In the genomic region with DNA sequence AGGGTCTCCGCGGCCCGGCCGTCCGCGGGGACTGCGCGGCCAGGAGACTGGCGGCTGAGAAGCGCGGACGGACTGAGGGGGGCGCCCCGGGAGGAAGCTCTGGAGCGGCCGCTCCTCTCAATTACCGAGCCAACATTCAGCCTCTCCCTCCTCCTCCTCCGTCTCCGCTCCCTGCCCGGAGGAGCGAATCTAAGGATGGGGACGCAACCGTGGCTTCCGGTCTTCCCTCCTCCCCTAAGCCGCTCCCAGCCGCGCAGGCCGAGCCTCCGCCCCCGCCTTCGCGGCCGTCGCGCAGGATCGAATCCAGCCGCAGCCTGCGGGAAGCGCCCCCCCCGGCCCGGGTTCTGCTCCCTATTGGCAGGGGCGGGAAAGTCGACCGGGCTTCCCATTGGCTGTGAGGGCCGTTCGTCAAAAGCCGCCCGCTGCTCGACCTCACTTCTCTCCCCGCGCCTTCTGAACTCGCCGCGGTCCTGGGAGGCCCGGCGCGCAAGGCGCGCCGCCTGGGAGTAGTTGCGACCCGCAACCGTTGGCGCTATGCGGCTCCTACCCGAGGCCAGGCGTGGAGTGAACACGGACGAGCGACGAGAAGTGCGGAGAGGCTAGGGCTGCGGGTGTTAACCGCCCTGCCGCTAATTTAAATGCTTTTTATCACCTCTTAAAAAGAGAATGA, we compare ENCODE assay signal across 1 cellular context.
TF ChIP-seq lines count a peak whose summit lies in the region.

A gene (minus strand): TSS at position 197 of the 670 bp plus-strand sequence. CDS start 302 bp downstream, outside the sequence.

TF ChIP-seq in HepG2, 621 proteins besides CTCF, POLR2A, EP300 and RAD21 (continued from another document):
- TF ChIP-seq MIXL1 (CRISPR knock-in tag; IDR thresholded peaks at IDR 0.05) (peak; percentile 64; the same call in 1 of the 2 replicates), ZNF235 (CRISPR knock-in tag; IDR thresholded peaks at IDR 0.05; ENCODE audit: borderline replicate concordance) (0 out of 2 replicates have a peak, but pooled peaks have one; percentile 18), MTF2 (CRISPR knock-in tag; IDR thresholded peaks at IDR 0.05; ENCODE audit: borderline replicate concordance) (no peak), ZNF138 (CRISPR knock-in tag; IDR thresholded peaks at IDR 0.05; ENCODE audit: low read depth) (no peak), XRCC5 (optimal IDR thresholded peaks at IDR 0.05; ENCODE audit: low read length) (peak; percentile 85), ZNF724P (CRISPR knock-in tag; IDR thresholded peaks at IDR 0.05; ENCODE audit: borderline replicate concordance) (no peak), ZNF253 (CRISPR knock-in tag; IDR thresholded peaks at IDR 0.05; ENCODE audit: borderline replicate concordance) (no peak)
- TF ChIP-seq, protein P1, sequence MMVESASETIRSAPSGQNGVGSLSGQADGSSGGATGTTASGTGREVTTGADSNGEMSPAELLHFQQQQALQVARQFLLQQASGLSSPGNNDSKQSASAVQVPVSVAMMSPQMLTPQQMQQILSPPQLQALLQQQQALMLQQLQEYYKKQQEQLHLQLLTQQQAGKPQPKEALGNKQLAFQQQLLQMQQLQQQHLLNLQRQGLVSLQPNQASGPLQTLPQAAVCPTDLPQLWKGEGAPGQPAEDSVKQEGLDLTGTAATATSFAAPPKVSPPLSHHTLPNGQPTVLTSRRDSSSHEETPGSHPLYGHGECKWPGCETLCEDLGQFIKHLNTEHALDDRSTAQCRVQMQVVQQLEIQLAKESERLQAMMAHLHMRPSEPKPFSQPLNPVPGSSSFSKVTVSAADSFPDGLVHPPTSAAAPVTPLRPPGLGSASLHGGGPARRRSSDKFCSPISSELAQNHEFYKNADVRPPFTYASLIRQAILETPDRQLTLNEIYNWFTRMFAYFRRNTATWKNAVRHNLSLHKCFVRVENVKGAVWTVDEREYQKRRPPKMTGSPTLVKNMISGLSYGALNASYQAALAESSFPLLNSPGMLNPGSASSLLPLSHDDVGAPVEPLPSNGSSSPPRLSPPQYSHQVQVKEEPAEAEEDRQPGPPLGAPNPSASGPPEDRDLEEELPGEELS (CRISPR knock-in tag; IDR thresholded peaks at IDR 0.05), result peak; percentile 66; the same call in 1 of the 2 replicates
- TF ChIP-seq, protein P2, sequence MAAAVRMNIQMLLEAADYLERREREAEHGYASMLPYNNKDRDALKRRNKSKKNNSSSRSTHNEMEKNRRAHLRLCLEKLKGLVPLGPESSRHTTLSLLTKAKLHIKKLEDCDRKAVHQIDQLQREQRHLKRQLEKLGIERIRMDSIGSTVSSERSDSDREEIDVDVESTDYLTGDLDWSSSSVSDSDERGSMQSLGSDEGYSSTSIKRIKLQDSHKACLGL (CRISPR knock-in tag; IDR thresholded peaks at IDR 0.05), result no peak; the same call in none of the 2 replicates
- TF ChIP-seq, protein P3, sequence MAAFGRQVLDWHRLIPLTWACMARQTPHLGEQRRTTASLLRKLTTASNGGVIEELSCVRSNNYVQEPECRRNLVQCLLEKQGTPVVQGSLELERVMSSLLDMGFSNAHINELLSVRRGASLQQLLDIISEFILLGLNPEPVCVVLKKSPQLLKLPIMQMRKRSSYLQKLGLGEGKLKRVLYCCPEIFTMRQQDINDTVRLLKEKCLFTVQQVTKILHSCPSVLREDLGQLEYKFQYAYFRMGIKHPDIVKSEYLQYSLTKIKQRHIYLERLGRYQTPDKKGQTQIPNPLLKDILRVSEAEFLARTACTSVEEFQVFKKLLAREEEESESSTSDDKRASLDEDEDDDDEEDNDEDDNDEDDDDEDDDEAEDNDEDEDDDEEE (CRISPR knock-in tag; IDR thresholded peaks at IDR 0.05), result no peak; the same call in none of the 2 replicates
